1 cellular context compared by ENCODE assay signal in the genomic region with DNA sequence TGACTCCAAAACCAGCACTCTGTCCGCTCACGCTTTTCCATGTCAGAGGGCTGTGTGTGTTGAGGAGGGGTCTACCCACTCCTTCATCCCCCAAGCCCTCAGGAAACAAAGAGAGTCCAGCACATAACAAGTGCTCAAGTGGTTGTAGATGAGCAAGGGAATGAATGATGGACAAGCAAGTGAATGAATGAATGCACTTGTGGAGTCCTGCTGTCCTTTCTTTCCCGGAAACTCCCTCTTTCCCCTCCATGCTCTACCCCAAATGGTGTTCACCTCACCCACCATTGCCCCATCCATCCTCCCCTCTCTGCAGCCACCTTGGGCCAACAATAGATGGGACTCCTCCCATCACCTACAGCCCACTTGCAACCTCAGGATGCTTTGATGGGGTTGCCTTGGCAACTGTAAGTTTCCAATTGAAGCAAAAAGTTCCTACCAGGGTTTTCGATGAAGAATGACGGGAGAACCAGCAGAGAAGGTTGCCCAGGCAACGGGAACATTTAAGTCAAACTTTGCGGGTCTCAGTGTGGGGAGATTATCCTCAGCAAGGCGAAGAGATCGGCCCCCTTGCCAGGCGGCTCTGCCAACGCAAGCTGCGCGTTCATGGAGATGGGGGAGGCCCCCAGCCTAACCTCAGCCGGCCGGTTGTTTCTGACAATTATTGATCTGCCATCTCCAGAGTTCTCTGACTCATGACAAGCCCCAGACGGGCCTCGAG.
TF ChIP-seq lines count a peak whose summit lies in the region.

No MANE protein-coding gene starts in this region.

TF ChIP-seq in K562, 482 proteins besides CTCF, POLR2A, EP300 and RAD21 (continued from another document):
- TF ChIP-seq, protein P1, sequence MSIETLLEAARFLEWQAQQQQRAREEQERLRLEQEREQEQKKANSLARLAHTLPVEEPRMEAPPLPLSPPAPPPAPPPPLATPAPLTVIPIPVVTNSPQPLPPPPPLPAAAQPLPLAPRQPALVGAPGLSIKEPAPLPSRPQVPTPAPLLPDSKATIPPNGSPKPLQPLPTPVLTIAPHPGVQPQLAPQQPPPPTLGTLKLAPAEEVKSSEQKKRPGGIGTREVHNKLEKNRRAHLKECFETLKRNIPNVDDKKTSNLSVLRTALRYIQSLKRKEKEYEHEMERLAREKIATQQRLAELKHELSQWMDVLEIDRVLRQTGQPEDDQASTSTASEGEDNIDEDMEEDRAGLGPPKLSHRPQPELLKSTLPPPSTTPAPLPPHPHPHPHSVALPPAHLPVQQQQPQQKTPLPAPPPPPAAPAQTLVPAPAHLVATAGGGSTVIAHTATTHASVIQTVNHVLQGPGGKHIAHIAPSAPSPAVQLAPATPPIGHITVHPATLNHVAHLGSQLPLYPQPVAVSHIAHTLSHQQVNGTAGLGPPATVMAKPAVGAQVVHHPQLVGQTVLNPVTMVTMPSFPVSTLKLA (conservative IDR thresholded peaks at IDR 0.05): no peak
